8 cellular contexts compared by ENCODE assay signal in genomic region chr9:132670816-132671371, GRCh38. TPM values are rescaled to one million over a fixed set of nuclear protein-coding genes. Genes with fewer than 3 reads are reported as not detected.
A peak's percentile ranks its signal among the peaks of the same experiment; 100 is the strongest.
DNase-seq lines count a peak whose midpoint lies in the region; ATAC-seq and TF ChIP-seq lines count a peak whose summit lies in the region.

No MANE protein-coding gene starts in this region.

- ATAC-seq in GM21360 (IDR thresholded peaks at IDR 0.05; ENCODE audit: unreplicated experiment) = peak; percentile 14
- no peak for ATAC-seq in lung (ENCODE audit: insufficient read depth, low FRiP score)

- peaks cover 0 to 17% (median 0%) of the 10 kb centered on the region in 3 donors for H3K36me3 Mint-ChIP-seq in CD8-positive, alpha-beta memory T cell

- POLR2A ChIA-PET in CD8-positive, alpha-beta memory T cell (lab: Charles Lee) = interaction anchor here (0.6 to 1.9 kb wide), 7 partner anchors 21 to 1190 kb away, joined by 3 to 14 read pairs (median 6); partner anchors contain the start of gene TSC1

- peaks cover 54 to 69% (median 69%) of the 10 kb centered on the region in 3 donors for H3K4me1 Mint-ChIP-seq in CD8-positive, alpha-beta memory T cell

- peak; percentile 59 to 79 (median 67) for DNase-seq in CD8-positive, alpha-beta memory T cell
- DNase-seq in HuH-7 (ENCODE audit: low spot score) = peak; percentile 46
- peak; percentile 10 for DNase-seq in activated CD4-positive, CD25-positive, alpha-beta regulatory T cell treated with anti-CD3 and anti-CD28 coated beads, Interleukin-2, amount 50 U/mL, for 16 hours (ENCODE audit: low read depth, low spot score)
- peak; percentile 26 for DNase-seq in choroid plexus epithelial cell (ENCODE audit: low read depth)
- no peak for DNase-seq in lung (ENCODE audit: low spot score)
- DNase-seq in stimulated activated CD8-positive, alpha-beta memory T cell treated with anti-CD3 and anti-CD28 coated beads, Interleukin-2, amount 100 ng/mL, for 1 hour (ENCODE audit: low read depth in 2 of 2) = peak; percentile 5 to 18
- DNase-seq in cerebellar nuclear complex (lab: John Stamatoyannopoulos, UW) = no peak

- peak overlapping the region; percentile 99 for H3K4me3 ChIP-seq in CD8-positive, alpha-beta memory T cell (ENCODE audit: low read length)
- peak overlapping the region; percentile 94 for H3K4me3 ChIP-seq in choroid plexus epithelial cell (ENCODE audit: low read depth, low read length)
- H3K4me3 ChIP-seq in lung = peak overlapping the region; percentile 98

- H3K27ac Mint-ChIP-seq in CD8-positive, alpha-beta memory T cell = peak overlapping the region; percentile 94 to 99 (median 96)

- H3K4me3 Mint-ChIP-seq in CD8-positive, alpha-beta memory T cell = peak overlapping the region; percentile 88 to 98 (median 92)

- peaks cover 24% of the 10 kb centered on the region for H3K4me1 ChIP-seq in CD8-positive, alpha-beta memory T cell (ENCODE audit: insufficient read depth, low read length)
- H3K4me1 ChIP-seq in lung (ENCODE audit: control insufficient read depth in 2 of 2, insufficient read depth in 2 of 2, low read length in 2 of 2) = peaks cover 0 to 7% of the 10 kb centered on the region in 2 donors

- H3K27ac ChIP-seq in CD8-positive, alpha-beta memory T cell (ENCODE audit: low read depth, low read length) = peak overlapping the region; percentile 99
- H3K27ac ChIP-seq in lung (ENCODE audit: low read depth in 1 of 2, low read length in 1 of 2) = peak overlapping the region; percentile 92 to 99

- TF ChIP-seq CTCF in choroid plexus epithelial cell (conservative IDR thresholded peaks at IDR 0.05; ENCODE audit: low read depth, low read length) (no peak), lung (IDR thresholded peaks at IDR 0.05; ENCODE audit: control extremely low read depth, extremely low read depth) (no peak)

- peaks cover 0 to 2% of the 10 kb centered on the region in 2 donors for H3K27me3 Mint-ChIP-seq in CD8-positive, alpha-beta memory T cell

- H3K9me3 Mint-ChIP-seq in CD8-positive, alpha-beta memory T cell = no peaks in the 10 kb centered on the region

- CTCF ChIA-PET in CD8-positive, alpha-beta memory T cell (lab: Charles Lee) = no interaction called here

- H3K9me3 ChIP-seq in CD8-positive, alpha-beta memory T cell (ENCODE audit: low read length) = no peaks in the 10 kb centered on the region
- peaks cover 0 to 2% of the 10 kb centered on the region in 2 donors for H3K9me3 ChIP-seq in lung (ENCODE audit: control insufficient read depth in 2 of 2, insufficient read depth in 1 of 2, low read length in 1 of 2)

- WGBS in lung, 2 donors = 0 to 1% methylated on average over 32 to 37 of the region's 37 CpGs

- no peaks in the 10 kb centered on the region for H3K36me3 ChIP-seq in CD8-positive, alpha-beta memory T cell (ENCODE audit: insufficient read depth, low read length)
- H3K36me3 ChIP-seq in lung (ENCODE audit: control insufficient read depth in 2 of 2, insufficient read depth in 2 of 2, low read length in 2 of 2) = no peaks in the 10 kb centered on the region

- H3K27me3 ChIP-seq in CD8-positive, alpha-beta memory T cell (ENCODE audit: insufficient read depth, low read length, poor library complexity, severe bottlenecking) = no peaks in the 10 kb centered on the region
- H3K27me3 ChIP-seq in lung (ENCODE audit: control insufficient read depth, insufficient read depth) = no peaks in the 10 kb centered on the region

RNA-seq across cellular contexts. Expression of gene GTF3C4, which starts 0.6 kb away (rescaled TPM):
- 10 to 100 TPM; 21.1 to 23.1 TPM for total RNA-seq in CD8-positive, alpha-beta memory T cell
- polyA plus RNA-seq in CD8-positive, alpha-beta memory T cell = 4.3 TPM
- total RNA-seq in lung = 10 to 100 TPM; 16.9 to 18.7 TPM
- polyA plus RNA-seq in lung = 1 to 10 TPM; 3.1 to 4.8 TPM

RNA-seq across cellular contexts. Expression of gene DDX31, which starts 1.1 kb away (rescaled TPM):
- total RNA-seq in CD8-positive, alpha-beta memory T cell = 10 to 100 TPM; 28.6 to 31.3 TPM
- 7.8 TPM for polyA plus RNA-seq in CD8-positive, alpha-beta memory T cell
- 10 to 100 TPM; 14.2 to 14.8 TPM for total RNA-seq in lung
- polyA plus RNA-seq in lung = 1 to 10 TPM; 8.1 to 9.2 TPM

Comparison
In these comparisons a context has a peak if more than half of its experiments do, and no peak if none do; other contexts are left out.
1. DNase-seq: peak in CD8-positive, alpha-beta memory T cell (5 of 5), HuH-7 (single experiment), activated CD4-positive, CD25-positive, alpha-beta regulatory T cell treated with anti-CD3 and anti-CD28 coated beads, Interleukin-2, amount 50 U/mL, for 16 hours (single experiment), choroid plexus epithelial cell (single experiment) and stimulated activated CD8-positive, alpha-beta memory T cell treated with anti-CD3 and anti-CD28 coated beads, Interleukin-2, amount 100 ng/mL, for 1 hour (2 of 2); none in lung (single experiment) and cerebellar nuclear complex (0 of 2).
2. Peak in every context shown above with its lines, with median percentiles within 50 percentile points of each other: H3K4me3 ChIP-seq.